ENCODE assay signal across 8 cellular contexts in the genomic region with DNA sequence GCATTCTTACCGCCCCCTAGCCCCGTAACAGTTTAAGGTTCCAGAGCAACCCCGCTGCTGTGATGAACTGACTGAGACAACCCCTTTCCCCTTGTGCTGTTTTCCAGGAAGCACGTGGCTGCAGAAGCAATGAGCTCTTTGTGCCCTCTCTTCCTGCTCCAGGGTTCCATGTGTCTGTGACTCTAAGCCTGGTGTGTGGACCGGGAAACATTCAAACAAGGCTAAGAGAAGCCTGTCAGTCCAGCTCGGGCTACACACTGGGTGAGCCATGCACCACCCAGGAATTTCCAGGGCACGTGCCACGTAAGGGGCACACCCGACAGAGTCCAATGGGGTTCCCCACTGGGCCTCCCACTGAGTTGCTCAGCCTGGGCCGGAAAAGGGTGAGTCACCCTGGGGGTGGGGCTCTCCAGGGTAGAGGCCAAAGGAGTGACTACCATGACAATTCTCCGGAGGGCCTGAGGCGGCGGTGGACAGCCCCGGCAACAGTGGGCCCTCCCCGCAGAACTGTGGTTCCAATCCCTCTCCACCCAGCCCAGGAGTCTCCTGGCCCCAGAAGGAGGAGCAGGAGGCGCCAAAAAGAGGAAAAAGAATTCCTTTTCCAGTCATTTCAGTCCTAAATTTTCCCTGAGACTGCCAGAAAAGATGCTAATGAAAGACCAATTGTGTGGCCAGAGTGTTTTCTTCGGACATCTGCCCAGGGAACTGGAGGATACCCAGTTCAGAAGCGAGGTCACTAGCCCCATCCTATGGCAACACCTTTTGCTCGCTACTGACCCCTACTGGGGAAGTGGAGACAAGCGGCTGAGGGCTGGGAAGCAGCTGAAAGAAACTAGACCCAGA.
DNase-seq lines count a peak whose midpoint lies in the region; ATAC-seq and TF ChIP-seq lines count a peak whose summit lies in the region.

No MANE protein-coding gene starts in this region.

- H3K4me1 ChIP-seq in CD8-positive, alpha-beta memory T cell (ENCODE audit: insufficient read depth, low read length): peaks cover 10% of the 10 kb centered on the region
- H3K4me1 ChIP-seq in ovary (ENCODE audit: insufficient read depth) (no peaks in the 10 kb centered on the region), thyroid gland (peaks cover 0 to 13% of the 10 kb centered on the region in 2 donors)

- H3K27me3 ChIP-seq in CD8-positive, alpha-beta memory T cell (ENCODE audit: insufficient read depth, low read length, poor library complexity, severe bottlenecking): no peaks in the 10 kb centered on the region
- H3K27me3 ChIP-seq in ovary (no peaks in the 10 kb centered on the region), thyroid gland (no peaks in the 10 kb centered on the region)

- H3K9me3 ChIP-seq in CD8-positive, alpha-beta memory T cell (ENCODE audit: low read length): no peaks in the 10 kb centered on the region
- H3K9me3 ChIP-seq in ovary (no peaks in the 10 kb centered on the region), thyroid gland (no peaks in the 10 kb centered on the region)

- WGBS in ovary, 3 donors: 70 to 79% (median 75%) methylated on average over 20 of the region's 20 CpGs
- 54 to 55% methylated on average over 19 to 20 of the region's 20 CpGs for WGBS in thyroid gland, 2 donors

- TF ChIP-seq POLR2A in ovary (IDR thresholded peaks at IDR 0.05) (no peak), thyroid gland (IDR thresholded peaks at IDR 0.05) (no peak)

- ATAC-seq in GM19395 (IDR thresholded peaks at IDR 0.05; ENCODE audit: unreplicated experiment) (peak; percentile 91), HG03520 (IDR thresholded peaks at IDR 0.05; ENCODE audit: unreplicated experiment) (peak; percentile 78)

- TF ChIP-seq CTCF in ovary (IDR thresholded peaks at IDR 0.05) (peak in 2 of 3 donors; percentile 15 to 36), thyroid gland (IDR thresholded peaks at IDR 0.05) (peak; percentile 49 to 87 (median 63))

- no peak overlapping the region for H3K27ac ChIP-seq in CD8-positive, alpha-beta memory T cell (ENCODE audit: low read depth, low read length)
- H3K27ac ChIP-seq in ovary: no peak overlapping the region
- peak overlapping the region in 2 of 3 donors; percentile 27 to 51 for H3K27ac ChIP-seq in thyroid gland

- no peaks in the 10 kb centered on the region for H3K9me3 Mint-ChIP-seq in CD8-positive, alpha-beta memory T cell

- peak overlapping the region; percentile 33 for H3K4me3 ChIP-seq in CD8-positive, alpha-beta memory T cell (ENCODE audit: low read length)
- no peak overlapping the region for H3K4me3 ChIP-seq in ovary
- no peak overlapping the region for H3K4me3 ChIP-seq in thyroid gland (replicated peaks in 1 of 3)

- POLR2A ChIA-PET in CD8-positive, alpha-beta memory T cell (lab: Charles Lee): interaction anchor here (0.5 to 1.9 kb wide), 6 partner anchors 12 to 396 kb away, joined by 3 to 11 read pairs (median 3); a partner anchor contains a TSS

- peak overlapping the region in 7 of 8 donors; percentile 6 to 97 (median 61) for H3K27ac Mint-ChIP-seq in CD8-positive, alpha-beta memory T cell

- H3K36me3 ChIP-seq in CD8-positive, alpha-beta memory T cell (ENCODE audit: insufficient read depth, low read length): no peaks in the 10 kb centered on the region
- H3K36me3 ChIP-seq in ovary (no peaks in the 10 kb centered on the region), thyroid gland (no peaks in the 10 kb centered on the region)

- no peak for TF ChIP-seq EP300 in ovary (IDR thresholded peaks at IDR 0.05)

- H3K4me3 Mint-ChIP-seq in CD8-positive, alpha-beta memory T cell: peak overlapping the region; percentile 32 to 86 (median 67)

- peak; percentile 71 to 87 (median 74) for DNase-seq in CD8-positive, alpha-beta memory T cell
- peak; percentile 86 for DNase-seq in SIG-M5 treated with dmso at 0.1 percent for 504 hours (lab: John Stamatoyannopoulos, UW; ENCODE audit: unreplicated experiment)
- peak; percentile 72 for DNase-seq in activated gamma-delta T cell treated with anti-CD3 and anti-CD28 coated beads, Interleukin-2, amount 50 U/mL, for 16 hours (ENCODE audit: low read depth)
- peak; percentile 84 for DNase-seq in germinal center (ENCODE audit: low spot score)
- peak in 3 of 5 donors; percentile 43 to 55 (median 54) for DNase-seq in ovary
- peak; percentile 56 to 72 for DNase-seq in thyroid gland

- CTCF ChIA-PET in CD8-positive, alpha-beta memory T cell (lab: Charles Lee): interaction anchor here (0.6 to 6.2 kb wide), 31 partner anchors 8 to 309 kb away, joined by 3 to 67 read pairs (median 3); a partner anchor contains a TSS

- peaks cover 1 to 4% of the 10 kb centered on the region in 2 donors for H3K27me3 Mint-ChIP-seq in CD8-positive, alpha-beta memory T cell

- H3K36me3 Mint-ChIP-seq in CD8-positive, alpha-beta memory T cell: no peaks in the 10 kb centered on the region

- intact Hi-C loops in ovary (cut with DNase I): no loop called here
- intact Hi-C loops in thyroid gland (cut with DNase I): no loop called here

- H3K4me1 Mint-ChIP-seq in CD8-positive, alpha-beta memory T cell: peaks cover 11 to 12% (median 11%) of the 10 kb centered on the region in 3 donors

Comparison
In these comparisons a context has a peak if more than half of its experiments do, and no peak if none do; other contexts are left out.
1. H3K27ac ChIP-seq: peak in thyroid gland (2 of 3); none in CD8-positive, alpha-beta memory T cell (single experiment) and ovary (0 of 2).
2. Peak in every context shown above with its lines, with median percentiles within 50 percentile points of each other: DNase-seq.